In genomic region chr9:108837530-108837929, GRCh38 we compare ENCODE assay signal across 13 cellular contexts. TPM values are rescaled to one million over a fixed set of nuclear protein-coding genes. Genes with fewer than 3 reads are reported as not detected.
"Had no signal": no experiment of that assay in that cellular context is flagged by ENCODE, and none has a peak within 500 bp of the region (broad histone marks: within the 10 kb centered on the region; RNA-seq: fewer than 3 reads in every experiment).

No MANE protein-coding gene starts in this region.

- ATAC-seq: upper lobe of right lung had no signal

- H3K9me3 ChIP-seq: sigmoid colon, testis, upper lobe of right lung had no signal

- H3K4me2 ChIP-seq: hepatocyte had no signal

- H3K4me3 ChIP-seq: hepatocyte, sigmoid colon, testis, upper lobe of right lung had no signal

- H3K4me1 ChIP-seq: sigmoid colon, testis, upper lobe of right lung had no signal

- H3K27ac ChIP-seq: hepatocyte, sigmoid colon, testis, upper lobe of right lung had no signal

- H3K27me3 ChIP-seq: hepatocyte, sigmoid colon, testis, upper lobe of right lung had no signal

- H3K36me3 ChIP-seq: sigmoid colon, upper lobe of right lung had no signal

- H2AFZ ChIP-seq: hepatocyte had no signal

- FAIRE-seq: TTC549 had no signal

- H3K79me2 ChIP-seq: hepatocyte had no signal

- DNase-seq: activated effector memory CD4-positive, alpha-beta T cell treated with Interleukin-2 at 50 U/mL for 16 hours; amygdala; kidney glomerular epithelial cell; sigmoid colon; stimulated activated CD4-positive, alpha-beta T cell treated with anti-CD3 and anti-CD28 coated beads, Interleukin-2, amount 100 ng/mL, for 48 hours; T-helper 2 cell; testis; upper lobe of right lung had no signal

RNA-seq across cellular contexts. Expression of gene ACTL7B, which starts 18.3 kb away (rescaled TPM):
- total RNA-seq: hepatocyte, lower leg skin, osteocyte, upper lobe of right lung had no signal
- polyA plus RNA-seq: hepatocyte, neural cell, sigmoid colon had no signal

RNA-seq across cellular contexts. Expression of gene ACTL7A, which starts 24.5 kb away (rescaled TPM):
- total RNA-seq: hepatocyte, lower leg skin, osteocyte, sigmoid colon, upper lobe of right lung had no signal
- polyA plus RNA-seq: hepatocyte, neural cell, sigmoid colon had no signal
